In the genomic region with DNA sequence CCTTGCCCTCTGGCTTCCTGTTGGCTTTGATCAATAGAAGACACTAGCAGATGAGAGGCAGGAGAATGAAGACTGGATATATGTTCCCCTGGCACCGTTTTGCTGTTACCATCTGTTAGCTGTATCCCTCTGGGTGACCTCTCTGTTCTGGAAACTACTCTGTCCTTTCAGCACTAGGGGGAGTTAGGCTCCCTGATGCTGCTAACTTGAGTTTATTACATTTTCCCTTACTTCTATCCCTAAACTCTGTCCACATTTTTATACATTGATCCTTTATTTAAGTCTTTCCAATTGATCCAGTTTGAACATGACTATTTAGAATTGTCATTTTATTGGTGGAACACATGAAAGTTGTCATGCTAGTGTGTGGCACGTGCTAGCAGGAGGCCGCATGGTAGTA, we compare ENCODE assay signal across 11 cellular contexts.
DNase-seq lines count a peak whose midpoint lies in the region; ATAC-seq, FAIRE-seq and TF ChIP-seq lines count a peak whose summit lies in the region.
"Had no signal": no experiment of that assay in that cellular context is flagged by ENCODE, and none has a peak within 500 bp of the region (broad histone marks: within the 10 kb centered on the region; RNA-seq: fewer than 3 reads in every experiment).

No MANE protein-coding gene starts in this region.

- no peaks in the 10 kb centered on the region for H3K4me1 ChIP-seq in endothelial cell of umbilical vein (ENCODE audit: control insufficient read depth, extremely low read depth, insufficient read depth, low read length)
- no peaks in the 10 kb centered on the region for H3K4me1 ChIP-seq in smooth muscle cell (ENCODE audit: low read depth)
- H3K4me1 ChIP-seq: BLaER1 had no signal

- DNase-seq in NCI-H748 (lab: John Stamatoyannopoulos, UW; ENCODE audit: unreplicated experiment) (peak; percentile 16), NCI-H748 treated with DMSO at 0.1 percent for 48 hours (lab: John Stamatoyannopoulos, UW) (no peak), NCI-H82 (lab: John Stamatoyannopoulos, UW) (peak; percentile 40), endothelial cell of umbilical vein (ENCODE audit: low read depth, low spot score) (peak; percentile 14), smooth muscle cell (lab: John Stamatoyannopoulos, UW; ENCODE audit: unreplicated experiment) (no peak), NCI-H1930 (lab: John Stamatoyannopoulos, UW) (no peak), COLO668 (lab: John Stamatoyannopoulos, UW; ENCODE audit: unreplicated experiment) (no peak)
- DNase-seq: activated CD4-positive, alpha-beta T cell treated with anti-CD3 and anti-CD28 coated beads, Interleukin-2, amount 50 U/mL, for 4 hours; PC-9 had no signal

- peak; percentile 7 to 23 for TF ChIP-seq CTCF in endothelial cell of umbilical vein (IDR thresholded peaks at IDR 0.05; ENCODE audit: extremely low read depth in 1 of 2, insufficient read depth in 1 of 2, low read depth in 1 of 2, low read length in 2 of 2)
- peak; percentile 30 for TF ChIP-seq CTCF in smooth muscle cell (IDR thresholded peaks at IDR 0.05; ENCODE audit: borderline replicate concordance, insufficient read depth, poor library complexity, severe bottlenecking)

- H3K27me3 ChIP-seq in endothelial cell of umbilical vein (ENCODE audit: control insufficient read depth in 2 of 2, insufficient read depth in 2 of 2, low read length in 2 of 2) (no peaks in the 10 kb centered on the region), smooth muscle cell (ENCODE audit: low read depth) (no peaks in the 10 kb centered on the region)
- H3K27me3 ChIP-seq: BLaER1 had no signal

- TF ChIP-seq POLR2A in endothelial cell of umbilical vein (IDR thresholded peaks at IDR 0.05; ENCODE audit: low read depth, low read length): no peak

- no peak for ATAC-seq in GM18861 (IDR thresholded peaks at IDR 0.05; ENCODE audit: unreplicated experiment)

- H3K9me3 ChIP-seq in endothelial cell of umbilical vein (replicated peaks; ENCODE audit: control insufficient read depth, insufficient read depth, low read length): no peaks in the 10 kb centered on the region
- no peaks in the 10 kb centered on the region for H3K9me3 ChIP-seq in smooth muscle cell (replicated peaks; ENCODE audit: low read depth)
- H3K9me3 ChIP-seq: BLaER1 had no signal

- no TSS peak for BruUV-seq in endothelial cell of umbilical vein (replicated peaks; lab: Mats Ljungman, UMichigan)

- H3K36me3 ChIP-seq in endothelial cell of umbilical vein (ENCODE audit: control insufficient read depth in 2 of 2, extremely low read depth in 1 of 2, insufficient read depth in 2 of 2, low read length in 2 of 2) (no peaks in the 10 kb centered on the region), smooth muscle cell (ENCODE audit: low read depth) (no peaks in the 10 kb centered on the region)
- H3K36me3 ChIP-seq: BLaER1 had no signal

- POLR2A ChIA-PET in endothelial cell of umbilical vein (lab: Charles Lee): no interaction called here

- H3K4me2 ChIP-seq in endothelial cell of umbilical vein (ENCODE audit: insufficient read depth, low read length): no peak overlapping the region
- H3K4me2 ChIP-seq in smooth muscle cell: no peak overlapping the region
- H3K4me2 ChIP-seq: BLaER1, PC-9 had no signal

- H2AFZ ChIP-seq in endothelial cell of umbilical vein (ENCODE audit: low read depth, low read length) (peak overlapping the region; percentile 79), smooth muscle cell (ENCODE audit: low read depth) (no peak overlapping the region)
- H2AFZ ChIP-seq: PC-9 had no signal

- intact Hi-C loops in endothelial cell of umbilical vein (cut with micrococcal nuclease): no loop called here

- peak; percentile 42 for FAIRE-seq in endothelial cell of umbilical vein (lab: Jason Lieb, UNC)

- 76% methylated on average over 3 of the region's 3 CpGs for WGBS in smooth muscle cell (ENCODE audit: low lambda C conversion rate)

- H3K79me2 ChIP-seq in endothelial cell of umbilical vein (ENCODE audit: control insufficient read depth, insufficient read depth, low read length): no peaks in the 10 kb centered on the region
- no peaks in the 10 kb centered on the region for H3K79me2 ChIP-seq in smooth muscle cell (ENCODE audit: low read depth)

- H4K20me1 ChIP-seq in endothelial cell of umbilical vein (replicated peaks; ENCODE audit: control insufficient read depth, extremely low read depth, insufficient read depth, low read length) (no peaks in the 10 kb centered on the region), smooth muscle cell (ENCODE audit: low read depth) (no peaks in the 10 kb centered on the region)
- H4K20me1 ChIP-seq: BLaER1 had no signal

- H3K27ac ChIP-seq in endothelial cell of umbilical vein (ENCODE audit: insufficient read depth, low read depth, low read length): no peak overlapping the region
- H3K27ac ChIP-seq in smooth muscle cell (ENCODE audit: low read depth): no peak overlapping the region
- H3K27ac ChIP-seq: BLaER1, PC-9 had no signal

- CTCF ChIA-PET in endothelial cell of umbilical vein (lab: Charles Lee): interaction anchor here (0.9 to 1.3 kb wide), 4 partner anchors 10 to 683 kb away, joined by 3 to 4 read pairs (median 3); no protein-coding TSS in a partner anchor

- no peaks in the 10 kb centered on the region for H3F3A ChIP-seq in smooth muscle cell (ENCODE audit: low read depth)

- H3K9ac ChIP-seq in endothelial cell of umbilical vein (replicated peaks; ENCODE audit: extremely low read depth, insufficient read depth, low read length): no peak overlapping the region
- no peak overlapping the region for H3K9ac ChIP-seq in smooth muscle cell (ENCODE audit: low read depth)
- H3K9ac ChIP-seq: BLaER1 had no signal

- H3K4me3 ChIP-seq in endothelial cell of umbilical vein (replicated peaks in 1 of 3; ENCODE audit: insufficient read depth in 1 of 3, low read depth in 1 of 3, low read length in 3 of 3) (no peak overlapping the region), smooth muscle cell (no peak overlapping the region)
- H3K4me3 ChIP-seq: BLaER1, PC-9 had no signal

- dilution Hi-C loops in endothelial cell of umbilical vein (cut with MboI; ENCODE audit: extremely low pct_ligation_motif_present, low sequenced_read_pairs): no loop called here

- no peaks in the 10 kb centered on the region for H3K9me1 ChIP-seq in endothelial cell of umbilical vein (replicated peaks; ENCODE audit: control insufficient read depth, extremely low read depth, insufficient read depth, low read length)

TF ChIP-seq in endothelial cell of umbilical vein, 7 proteins besides CTCF, POLR2A, EP300 and RAD21:
- TF ChIP-seq GATA2 (IDR thresholded peaks at IDR 0.05; ENCODE audit: insufficient read depth, insufficient read length, low read depth, low read length): no peak
- TF ChIP-seq, protein P1, sequence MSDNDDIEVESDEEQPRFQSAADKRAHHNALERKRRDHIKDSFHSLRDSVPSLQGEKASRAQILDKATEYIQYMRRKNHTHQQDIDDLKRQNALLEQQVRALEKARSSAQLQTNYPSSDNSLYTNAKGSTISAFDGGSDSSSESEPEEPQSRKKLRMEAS (IDR thresholded peaks at IDR 0.05; ENCODE audit: insufficient read depth, insufficient read length): no peak
- TF ChIP-seq JUN (IDR thresholded peaks at IDR 0.05; ENCODE audit: borderline replicate concordance, insufficient read depth, insufficient read length, low read depth): no peak
- TF ChIP-seq EZH2 (IDR thresholded peaks at IDR 0.05; ENCODE audit: borderline replicate concordance, low read depth, low read length, severe bottlenecking): no peak
- no peak for TF ChIP-seq FOS (IDR thresholded peaks at IDR 0.05; ENCODE audit: borderline replicate concordance, insufficient read depth, low read length)
- no peak for TF ChIP-seq POLR2AphosphoS5 (IDR thresholded peaks at IDR 0.05; ENCODE audit: insufficient read depth, low read depth, low read length)
- no peak for TF ChIP-seq MYC (IDR thresholded peaks at IDR 0.05; ENCODE audit: low read depth, low read length)

Comparison
In these comparisons a context has a peak if more than half of its experiments do, and no peak if none do; other contexts are left out.
1. DNase-seq: peak in NCI-H748 (single experiment), NCI-H82 (single experiment) and endothelial cell of umbilical vein (single experiment); none in NCI-H748 treated with DMSO at 0.1 percent for 48 hours (single experiment), smooth muscle cell (single experiment), NCI-H1930 (0 of 2) and COLO668 (single experiment).